In genomic region chr3:147940400-147940799, GRCh38 we compare ENCODE assay signal across 27 cellular contexts.
A peak's percentile ranks its signal among the peaks of the same experiment; 100 is the strongest.
DNase-seq lines count a peak whose midpoint lies in the region; ATAC-seq and TF ChIP-seq lines count a peak whose summit lies in the region.
"Had no signal": no experiment of that assay in that cellular context is flagged by ENCODE, and none has a peak within 500 bp of the region (broad histone marks: within the 10 kb centered on the region; RNA-seq: fewer than 3 reads in every experiment).

No MANE protein-coding gene starts in this region.

- H3K4me1 ChIP-seq in left ventricle myocardium inferior (no peaks in the 10 kb centered on the region), mucosa of descending colon (ENCODE audit: low read depth) (no peaks in the 10 kb centered on the region)
- H3K4me1 ChIP-seq: ascending aorta, parathyroid adenoma, right lobe of liver, upper lobe of left lung had no signal

- H3K4me3 ChIP-seq in left ventricle myocardium inferior = peak overlapping the region; percentile 47
- H3K4me3 ChIP-seq in mucosa of descending colon = no peak overlapping the region
- H3K4me3 ChIP-seq: ascending aorta, right lobe of liver, upper lobe of left lung had no signal

- no peak overlapping the region for H3K4me3 Mint-ChIP-seq in nephron progenitor cell
- H3K4me3 Mint-ChIP-seq: activated naive CD8-positive, alpha-beta T cell; activated T-helper 17 cell treated with anti-CD3 and anti-CD28 coated beads, Interleukin-2, amount 50 U/mL, for 72 hours; CD4-positive, CD25-positive, alpha-beta regulatory T cell had no signal

- H3K36me3 ChIP-seq in left ventricle myocardium inferior (no peaks in the 10 kb centered on the region), mucosa of descending colon (ENCODE audit: low read depth) (no peaks in the 10 kb centered on the region)
- H3K36me3 ChIP-seq: ascending aorta, right lobe of liver, upper lobe of left lung had no signal

- ATAC-seq in Right ventricle myocardium inferior (no peak), mucosa of descending colon (no peak)
- ATAC-seq: activated T-helper 17 cell treated with anti-CD3 and anti-CD28 coated beads, Interleukin-2, amount 50 U/mL, for 72 hours; right lobe of liver had no signal

- intact Hi-C loops in left ventricle myocardium inferior (cut with micrococcal nuclease) = no loop called here
- intact Hi-C loops in Right ventricle myocardium inferior (cut with DNase I) = no loop called here
- intact Hi-C loops in mucosa of descending colon (cut with DNase I, micrococcal nuclease) = no loop called here

- H3K27ac ChIP-seq in left ventricle myocardium inferior (replicated peaks) (no peak overlapping the region), layer of hippocampus (ENCODE audit: low read depth, low read length) (peak overlapping the region; percentile 52)
- H3K27ac ChIP-seq: ascending aorta, parathyroid adenoma, right lobe of liver, upper lobe of left lung had no signal

- H3K9me3 ChIP-seq in left ventricle myocardium inferior (replicated peaks) (no peaks in the 10 kb centered on the region), mucosa of descending colon (no peaks in the 10 kb centered on the region)
- H3K9me3 ChIP-seq: ascending aorta, right lobe of liver, upper lobe of left lung had no signal

- H3K27ac Mint-ChIP-seq in nephron progenitor cell = no peak overlapping the region
- H3K27ac Mint-ChIP-seq: activated naive CD8-positive, alpha-beta T cell; activated T-helper 17 cell treated with anti-CD3 and anti-CD28 coated beads, Interleukin-2, amount 50 U/mL, for 72 hours; CD4-positive, CD25-positive, alpha-beta regulatory T cell had no signal

- no peaks in the 10 kb centered on the region for H3K36me3 Mint-ChIP-seq in nephron progenitor cell (ENCODE audit: low read depth)
- H3K36me3 Mint-ChIP-seq: activated naive CD8-positive, alpha-beta T cell; CD4-positive, CD25-positive, alpha-beta regulatory T cell; WTC11 had no signal

- H3K27me3 Mint-ChIP-seq in nephron progenitor cell (ENCODE audit: low read depth, poor library complexity) = peaks cover 3% of the 10 kb centered on the region
- H3K27me3 Mint-ChIP-seq: activated naive CD8-positive, alpha-beta T cell; activated T-helper 17 cell treated with anti-CD3 and anti-CD28 coated beads, Interleukin-2, amount 50 U/mL, for 72 hours; CD4-positive, CD25-positive, alpha-beta regulatory T cell had no signal

- DNase-seq in left ventricle myocardium inferior = no peak
- no peak for DNase-seq in Right ventricle myocardium inferior (ENCODE audit: missing footprints)
- peak; percentile 65 for DNase-seq in pons (ENCODE audit: low spot score)
- no peak for DNase-seq in mucosa of descending colon
- no peak for DNase-seq in nephron progenitor cell
- no peak for DNase-seq in iPS-NIHi11 (ENCODE audit: low spot score)
- no peak for DNase-seq in NCI-H82 (lab: John Stamatoyannopoulos, UW)
- DNase-seq: 8988T; activated CD4-positive, alpha-beta T cell treated with anti-CD3 and anti-CD28 coated beads, Interleukin-2, amount 50 U/mL, for 1 hour; CD4-positive, CD25-positive, alpha-beta regulatory T cell; effector CD8-positive, alpha-beta T cell; erythroblast; H7; kidney; NCI-H1092 treated with DMSO at 0.1 percent for 48 hours; NCI-H187 treated with DMSO at 0.1 percent for 48 hours; NCI-H2227 treated with DMSO at 0.1 percent for 48 hours; OCI-M1; right lobe of liver; T-helper 9 cell; upper lobe of left lung had no signal

- H3K27me3 ChIP-seq in left ventricle myocardium inferior (ENCODE audit: low read depth) (no peaks in the 10 kb centered on the region), layer of hippocampus (ENCODE audit: control insufficient read depth, insufficient read depth, low read length) (no peaks in the 10 kb centered on the region)
- H3K27me3 ChIP-seq: ascending aorta, right lobe of liver, upper lobe of left lung had no signal

- no peaks in the 10 kb centered on the region for H3K9me3 Mint-ChIP-seq in nephron progenitor cell
- H3K9me3 Mint-ChIP-seq: activated T-helper 17 cell treated with anti-CD3 and anti-CD28 coated beads, Interleukin-2, amount 50 U/mL, for 72 hours; WTC11 had no signal

- peaks cover 29% of the 10 kb centered on the region for H3K4me1 Mint-ChIP-seq in nephron progenitor cell
- H3K4me1 Mint-ChIP-seq: activated T-helper 17 cell treated with anti-CD3 and anti-CD28 coated beads, Interleukin-2, amount 50 U/mL, for 72 hours; CD4-positive, CD25-positive, alpha-beta regulatory T cell had no signal

- TF ChIP-seq CTCF in left ventricle myocardium inferior (IDR thresholded peaks at IDR 0.05; ENCODE audit: borderline replicate concordance) (no peak), mucosa of descending colon (IDR thresholded peaks at IDR 0.05) (no peak), nephron progenitor cell (IDR thresholded peaks at IDR 0.05) (no peak)
